In genomic region chr21:21898801-21899200, GRCh38 we compare ENCODE assay signal across 31 cellular contexts.
"Had no signal": no experiment of that assay in that cellular context is flagged by ENCODE, and none has a peak within 500 bp of the region (broad histone marks: within the 10 kb centered on the region; RNA-seq: fewer than 3 reads in every experiment).

No MANE protein-coding gene starts in this region.

- H3K4me1 Mint-ChIP-seq: naive B cell, neural crest cell had no signal

- H3K36me3 Mint-ChIP-seq: mesothelial cell of epicardium, naive B cell had no signal

- ATAC-seq: foreskin keratinocyte; heart right ventricle; left cardiac atrium; left lung; mucosa of descending colon; natural killer cell treated with Interleukin-12 subunit alpha and Interleukin-12 subunit beta and Interleukin-15 and Interleukin-18, amount 100 ng/mL, for 72 hours; sciatic nerve had no signal

- DNase-seq: dermis blood vessel endothelial cell; effector memory CD4-positive, alpha-beta T cell; glutamatergic neuron; heart right ventricle; hippocampal formation; left cardiac atrium; left lung; mesenchymal stem cell; mucosa of descending colon; naive B cell; stimulated activated CD4-positive, alpha-beta T cell treated with anti-CD3 and anti-CD28 coated beads, Interleukin-12 subunit alpha, Interleukin-12 subunit beta, amount 100 ng/mL, for 4 hours; stimulated activated CD4-positive, alpha-beta T cell treated with anti-CD3 and anti-CD28 coated beads, Interleukin-1b, Interleukin-23, amount 100 ng/mL, for 48 hours; stimulated activated CD4-positive, alpha-beta T cell treated with anti-CD3 and anti-CD28 coated beads, Interleukin-4, amount 100 ng/mL, for 1 hour; stimulated activated CD8-positive, alpha-beta memory T cell treated with anti-CD3 and anti-CD28 coated beads, Interleukin-4, amount 100 ng/mL, for 48 hours; stimulated activated naive CD4-positive, alpha-beta T cell treated with Interleukin-2 at 50 U/mL for 16 hours; stomach; tibial artery; upper lobe of left lung had no signal

- H3K27me3 Mint-ChIP-seq: naive B cell; natural killer cell treated with Interleukin-12 subunit alpha and Interleukin-12 subunit beta and Interleukin-15 and Interleukin-18, amount 100 ng/mL, for 72 hours had no signal

- H3K4me3 ChIP-seq: coronary artery, esophagus muscularis mucosa, heart right ventricle, left lung, mucosa of descending colon, prostate gland, right atrium auricular region, smooth muscle cell, stomach, tibial artery, upper lobe of left lung had no signal

- FAIRE-seq: endothelial cell of umbilical vein, islet of Langerhans, urothelium cell line had no signal

- H3K9me3 Mint-ChIP-seq: neural crest cell had no signal

- H3K27ac Mint-ChIP-seq: mesothelial cell of epicardium; naive B cell; natural killer cell treated with Interleukin-12 subunit alpha and Interleukin-12 subunit beta and Interleukin-15 and Interleukin-18, amount 100 ng/mL, for 72 hours had no signal

- H3K4me3 Mint-ChIP-seq: mesothelial cell of epicardium; naive B cell; natural killer cell treated with Interleukin-12 subunit alpha and Interleukin-12 subunit beta and Interleukin-15 and Interleukin-18, amount 100 ng/mL, for 72 hours; neural crest cell had no signal
